ENCODE assay signal across 3 cellular contexts in genomic region chr5:96127538-96127937, GRCh38.
TF ChIP-seq lines count a peak whose summit lies in the region.

No MANE protein-coding gene starts in this region.

TF ChIP-seq in IMR-90, 13 proteins besides CTCF, POLR2A, EP300 and RAD21:
- TF ChIP-seq FOS (IDR thresholded peaks at IDR 0.05; ENCODE audit: low read depth, low read length) (no peak), MAZ (IDR thresholded peaks at IDR 0.05; ENCODE audit: borderline replicate concordance, low read depth, low read length) (no peak), USF2 (IDR thresholded peaks at IDR 0.05; ENCODE audit: low read depth, low read length) (no peak), ELK1 (IDR thresholded peaks at IDR 0.05; ENCODE audit: borderline replicate concordance, low read depth, low read length) (no peak), CHD1 (IDR thresholded peaks at IDR 0.05; ENCODE audit: low read depth, low read length) (no peak), CEBPB (IDR thresholded peaks at IDR 0.05; ENCODE audit: low read depth, low read length) (no peak), BHLHE40 (IDR thresholded peaks at IDR 0.05; ENCODE audit: low read depth, low read length) (no peak), SMC3 (IDR thresholded peaks at IDR 0.05; ENCODE audit: low read depth, low read length) (no peak), MXI1 (IDR thresholded peaks at IDR 0.05; ENCODE audit: borderline replicate concordance, low read depth, low read length) (no peak), NFE2L2 (IDR thresholded peaks at IDR 0.05; ENCODE audit: low read depth, low read length) (no peak), MAFK (IDR thresholded peaks at IDR 0.05; ENCODE audit: low read depth, low read length) (no peak), RFX5 (IDR thresholded peaks at IDR 0.05; ENCODE audit: low read depth, low read length) (no peak), RCOR1 (IDR thresholded peaks at IDR 0.05; ENCODE audit: insufficient replicate concordance, low read length) (no peak)

TF ChIP-seq in SK-N-SH, 30 proteins besides CTCF, POLR2A, EP300 and RAD21:
- TF ChIP-seq, protein P1, sequence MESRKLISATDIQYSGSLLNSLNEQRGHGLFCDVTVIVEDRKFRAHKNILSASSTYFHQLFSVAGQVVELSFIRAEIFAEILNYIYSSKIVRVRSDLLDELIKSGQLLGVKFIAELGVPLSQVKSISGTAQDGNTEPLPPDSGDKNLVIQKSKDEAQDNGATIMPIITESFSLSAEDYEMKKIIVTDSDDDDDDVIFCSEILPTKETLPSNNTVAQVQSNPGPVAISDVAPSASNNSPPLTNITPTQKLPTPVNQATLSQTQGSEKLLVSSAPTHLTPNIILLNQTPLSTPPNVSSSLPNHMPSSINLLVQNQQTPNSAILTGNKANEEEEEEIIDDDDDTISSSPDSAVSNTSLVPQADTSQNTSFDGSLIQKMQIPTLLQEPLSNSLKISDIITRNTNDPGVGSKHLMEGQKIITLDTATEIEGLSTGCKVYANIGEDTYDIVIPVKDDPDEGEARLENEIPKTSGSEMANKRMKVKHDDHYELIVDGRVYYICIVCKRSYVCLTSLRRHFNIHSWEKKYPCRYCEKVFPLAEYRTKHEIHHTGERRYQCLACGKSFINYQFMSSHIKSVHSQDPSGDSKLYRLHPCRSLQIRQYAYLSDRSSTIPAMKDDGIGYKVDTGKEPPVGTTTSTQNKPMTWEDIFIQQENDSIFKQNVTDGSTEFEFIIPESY (IDR thresholded peaks at IDR 0.05; ENCODE audit: borderline replicate concordance, low read depth) = no peak
- TF ChIP-seq IRF3 (IDR thresholded peaks at IDR 0.05; ENCODE audit: low read depth, low read length) (no peak), GABPA (IDR thresholded peaks at IDR 0.05; ENCODE audit: low read depth) (no peak), RXRA (IDR thresholded peaks at IDR 0.05; ENCODE audit: borderline replicate concordance, low read depth) (no peak), SMC3 (IDR thresholded peaks at IDR 0.05; ENCODE audit: low read depth, low read length) (no peak), TEAD4 (IDR thresholded peaks at IDR 0.05; ENCODE audit: borderline replicate concordance, insufficient read depth) (no peak), FOXJ3 (CRISPR knock-in tag; IDR thresholded peaks at IDR 0.05) (no peak), FOSL2 (IDR thresholded peaks at IDR 0.05; ENCODE audit: borderline replicate concordance, low read depth) (no peak), TAF1 (IDR thresholded peaks at IDR 0.05; ENCODE audit: borderline replicate concordance, low read depth, low read length) (no peak), SIN3A (IDR thresholded peaks at IDR 0.05; ENCODE audit: borderline replicate concordance, low read depth, low read length) (no peak), RFX5 (IDR thresholded peaks at IDR 0.05; ENCODE audit: low read length) (no peak), GATA2 (CRISPR knock-in tag; IDR thresholded peaks at IDR 0.05) (no peak), EZH2phosphoT487 (IDR thresholded peaks at IDR 0.05; ENCODE audit: borderline replicate concordance, low read depth) (no peak), MXI1 (IDR thresholded peaks at IDR 0.05; ENCODE audit: low read depth, low read length) (no peak), FOXM1 (IDR thresholded peaks at IDR 0.05; ENCODE audit: low read depth) (no peak), JUND (IDR thresholded peaks at IDR 0.05) (no peak), MEF2A (IDR thresholded peaks at IDR 0.05; ENCODE audit: borderline replicate concordance, low read depth) (no peak)

TF ChIP-seq in HepG2, 621 proteins besides CTCF, POLR2A, EP300 and RAD21:
- TF ChIP-seq ZNF552 (CRISPR knock-in tag; IDR thresholded peaks at IDR 0.05; ENCODE audit: borderline replicate concordance) = no peak
- no peak for TF ChIP-seq MLXIP (CRISPR knock-in tag; IDR thresholded peaks at IDR 0.05; ENCODE audit: borderline replicate concordance)
- no peak for TF ChIP-seq SETDB1 (CRISPR knock-in tag; IDR thresholded peaks at IDR 0.05; ENCODE audit: borderline replicate concordance)
- TF ChIP-seq KMT2A (CRISPR knock-in tag; IDR thresholded peaks at IDR 0.05) = no peak
- TF ChIP-seq SALL1 (CRISPR knock-in tag; IDR thresholded peaks at IDR 0.05) = no peak
- TF ChIP-seq PHB2 (IDR thresholded peaks at IDR 0.05; ENCODE audit: partially characterized antibody) = no peak
- no peak for TF ChIP-seq ZNF451 (CRISPR knock-in tag; IDR thresholded peaks at IDR 0.05)
- TF ChIP-seq, protein P2, sequence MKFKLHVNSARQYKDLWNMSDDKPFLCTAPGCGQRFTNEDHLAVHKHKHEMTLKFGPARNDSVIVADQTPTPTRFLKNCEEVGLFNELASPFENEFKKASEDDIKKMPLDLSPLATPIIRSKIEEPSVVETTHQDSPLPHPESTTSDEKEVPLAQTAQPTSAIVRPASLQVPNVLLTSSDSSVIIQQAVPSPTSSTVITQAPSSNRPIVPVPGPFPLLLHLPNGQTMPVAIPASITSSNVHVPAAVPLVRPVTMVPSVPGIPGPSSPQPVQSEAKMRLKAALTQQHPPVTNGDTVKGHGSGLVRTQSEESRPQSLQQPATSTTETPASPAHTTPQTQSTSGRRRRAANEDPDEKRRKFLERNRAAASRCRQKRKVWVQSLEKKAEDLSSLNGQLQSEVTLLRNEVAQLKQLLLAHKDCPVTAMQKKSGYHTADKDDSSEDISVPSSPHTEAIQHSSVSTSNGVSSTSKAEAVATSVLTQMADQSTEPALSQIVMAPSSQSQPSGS (CRISPR knock-in tag; IDR thresholded peaks at IDR 0.05) = no peak
- TF ChIP-seq ZNF180 (CRISPR knock-in tag; IDR thresholded peaks at IDR 0.05; ENCODE audit: borderline replicate concordance, low read depth) = no peak
- TF ChIP-seq ZFP36 (IDR thresholded peaks at IDR 0.05; ENCODE audit: borderline replicate concordance, low read depth, low read length, partially characterized antibody) = no peak
- TF ChIP-seq ZC3H4 (CRISPR knock-in tag; IDR thresholded peaks at IDR 0.05; ENCODE audit: borderline replicate concordance) = no peak
- no peak for TF ChIP-seq ZNF629 (CRISPR knock-in tag; conservative IDR thresholded peaks at IDR 0.05)
- TF ChIP-seq ZNF292 (CRISPR knock-in tag; IDR thresholded peaks at IDR 0.05; ENCODE audit: borderline replicate concordance, low read depth) = no peak
- TF ChIP-seq ZNF776 (CRISPR knock-in tag; IDR thresholded peaks at IDR 0.05) = no peak
- no peak for TF ChIP-seq ZNF670 (CRISPR knock-in tag; IDR thresholded peaks at IDR 0.05; ENCODE audit: borderline replicate concordance)
- TF ChIP-seq PLRG1 (conservative IDR thresholded peaks at IDR 0.05) = no peak
TF ChIP-seq in HepG2: peak in this region for 0.
